ENCODE assay signal across 8 cellular contexts in the genomic region with DNA sequence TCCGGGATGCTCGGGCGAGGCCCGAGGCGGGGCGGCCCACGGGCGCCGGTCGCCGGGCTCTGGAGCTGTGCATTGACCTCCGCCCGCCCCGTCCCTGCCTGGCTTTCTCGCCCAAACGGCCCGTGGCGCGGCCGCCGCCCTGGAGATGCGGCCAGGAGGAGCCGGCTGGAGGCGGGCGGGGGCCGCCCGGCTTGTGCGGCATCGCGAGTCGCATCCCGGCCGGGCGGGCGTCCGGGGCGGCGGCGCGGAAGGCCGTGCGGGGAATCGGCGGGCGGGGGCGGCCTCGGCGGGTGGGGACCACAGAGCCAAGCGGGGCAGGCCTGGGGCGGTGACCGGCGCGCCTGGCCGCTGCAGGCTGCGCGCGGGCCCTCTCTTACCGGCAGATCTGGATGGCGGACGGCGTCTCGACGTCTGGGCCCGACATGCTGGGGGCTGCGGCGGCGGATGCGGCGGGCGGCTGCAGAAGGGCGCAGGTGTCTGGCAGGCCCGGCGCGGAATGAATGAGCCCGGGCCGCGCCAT. TPM values are rescaled to one million over a fixed set of nuclear protein-coding genes. Genes with fewer than 3 reads are reported as not detected.
DNase-seq lines count a peak whose midpoint lies in the region; ATAC-seq, FAIRE-seq and TF ChIP-seq lines count a peak whose summit lies in the region.

No MANE protein-coding gene starts in this region.

- H3K4me3 ChIP-seq in HFF-Myc (replicated peaks; ENCODE audit: low read depth, low read length) (peak overlapping the region; percentile 60), fibroblast of pulmonary artery (replicated peaks; ENCODE audit: low read depth, low read length) (peak overlapping the region; percentile 64), psoas muscle (peak overlapping the region; percentile 79)

- no peaks in the 10 kb centered on the region for H3K9me3 ChIP-seq in psoas muscle

- no peaks in the 10 kb centered on the region for H3K27me3 ChIP-seq in psoas muscle (ENCODE audit: insufficient read depth in 3 of 3, low read length in 2 of 3)

- FAIRE-seq in GM12892 (lab: Jason Lieb, UNC): no peak

- H3K36me3 ChIP-seq in psoas muscle (ENCODE audit: insufficient read depth in 1 of 2, low read depth in 1 of 2): no peaks in the 10 kb centered on the region

- ATAC-seq in psoas muscle (peak in 1 of 4 donors; percentile 17), HG02884 (IDR thresholded peaks at IDR 0.05; ENCODE audit: unreplicated experiment) (no peak)

- TF ChIP-seq POLR2A in GM12892 (IDR thresholded peaks at IDR 0.05; ENCODE audit: low read depth, low read length) (peak; percentile 80), Raji (IDR thresholded peaks at IDR 0.05; ENCODE audit: insufficient read depth, low read depth, low read length) (peak; percentile 70)

- peaks cover 12% of the 10 kb centered on the region for H3K4me1 ChIP-seq in psoas muscle

- intact Hi-C loops in psoas muscle (cut with DNase I): no loop called here

- 0 to 1% (median 1%) methylated on average over 42 to 77 of the region's 77 CpGs for WGBS in psoas muscle, 3 donors

- TF ChIP-seq CTCF in HFF-Myc (IDR thresholded peaks at IDR 0.05; ENCODE audit: low read depth, low read length, missing control alignments) (no peak), fibroblast of pulmonary artery (IDR thresholded peaks at IDR 0.05; ENCODE audit: low read length, missing control alignments) (no peak), psoas muscle (IDR thresholded peaks at IDR 0.05) (no peak)

- peak overlapping the region; percentile 97 for H3K27ac ChIP-seq in psoas muscle

- DNase-seq in GM12892 (ENCODE audit: insufficient read length) (no peak), HFF-Myc (ENCODE audit: extremely low read depth, low read depth) (no peak), fibroblast of pulmonary artery (ENCODE audit: low read depth) (no peak), psoas muscle (no peak)
- DNase-seq in activated effector memory CD4-positive, alpha-beta T cell treated with anti-CD3 and anti-CD28 coated beads, Interleukin-2, amount 50 U/mL, for 16 hours: no peak
- no peak for DNase-seq in stimulated activated CD4-positive, alpha-beta T cell treated with anti-CD3 and anti-CD28 coated beads, Interleukin-15, amount 100 ng/mL, for 24 hours

RNA-seq across cellular contexts. Expression of a gene that starts 0.6 kb away (rescaled TPM):
- polyA plus RNA-seq in GM12892 (2012; ENCODE audit: missing spikeins): 46.6 TPM
- 1 to 10 TPM; 3.5 to 4.9 (median 4.0) TPM for total RNA-seq in psoas muscle
- polyA plus RNA-seq in psoas muscle: 10 to 100 TPM in 1 of 3 donors, 1 to 10 TPM in 2; 2.3 to 12.4 (median 4.9) TPM

RNA-seq across cellular contexts. Expression of a gene that starts 26.8 kb away (rescaled TPM):
- polyA plus RNA-seq in GM12892 (2012; ENCODE audit: missing spikeins): 0.57 TPM
- under 1 TPM in 1 of 4 donors, not detected in 3; 0.06 TPM for total RNA-seq in psoas muscle
- polyA plus RNA-seq in psoas muscle: under 1 TPM in 1 of 3 donors, not detected in 2; 0.13 TPM

RNA-seq across cellular contexts. Expression of a gene that starts 31.6 kb away (rescaled TPM):
- polyA plus RNA-seq in GM12892 (2012; ENCODE audit: missing spikeins): not detected
- total RNA-seq in psoas muscle: not detected
- polyA plus RNA-seq in psoas muscle: under 1 TPM in 1 of 3 donors, not detected in 2; 0.12 TPM
